11 cellular contexts compared by ENCODE assay signal in the genomic region with DNA sequence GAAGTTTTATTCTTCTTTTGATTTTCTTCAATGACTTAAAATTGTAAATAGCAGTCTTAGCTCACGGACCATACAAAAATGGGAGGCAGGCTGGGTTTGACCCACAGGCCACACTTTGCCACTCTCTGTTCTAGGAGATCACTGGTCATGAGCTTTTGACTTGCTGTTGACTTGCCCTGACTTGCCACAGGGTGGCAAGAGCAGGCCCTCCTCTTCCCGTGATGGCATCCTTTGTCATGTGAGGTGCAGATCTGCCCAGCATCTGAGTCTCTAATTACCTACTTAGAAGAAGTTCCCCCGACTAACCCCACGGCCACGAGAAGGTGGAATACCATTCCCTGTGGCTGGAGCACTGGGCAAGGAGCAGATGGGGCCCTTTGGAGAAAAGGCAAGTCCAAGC.
A peak's percentile ranks its signal among the peaks of the same experiment; 100 is the strongest.
DNase-seq lines count a peak whose midpoint lies in the region; ATAC-seq and TF ChIP-seq lines count a peak whose summit lies in the region.
"Had no signal": no experiment of that assay in that cellular context is flagged by ENCODE, and none has a peak within 500 bp of the region (broad histone marks: within the 10 kb centered on the region; RNA-seq: fewer than 3 reads in every experiment).

No MANE protein-coding gene starts in this region.

- TF ChIP-seq POLR2A in HCT116 (IDR thresholded peaks at IDR 0.05; ENCODE audit: borderline replicate concordance, extremely low read depth, insufficient read depth, insufficient read length) (no peak), sigmoid colon (IDR thresholded peaks at IDR 0.05) (no peak)

- peak overlapping the region; percentile 9; the same call in 1 of the 2 replicates for H3K27ac ChIP-seq in HCT116 (ENCODE audit: low read depth, low read length)
- H3K27ac ChIP-seq in sigmoid colon: peak overlapping the region in 1 of 4 donors; percentile 45
- H3K27ac ChIP-seq: heart left ventricle, spleen had no signal

- H3K4me2 ChIP-seq in HCT116 (ENCODE audit: low read length): peak overlapping the region; percentile 40; the same call in 1 of the 2 replicates

- 84 to 90% methylated on average over 5 of the region's 5 CpGs for WGBS in sigmoid colon, 2 donors

- intact Hi-C loops in HCT116 (cut with micrococcal nuclease): loop anchor here (5.0 kb wide), 1 partner anchor 861 kb away; no protein-coding TSS in a partner anchor
- intact Hi-C loops in sigmoid colon (cut with DNase I): loop anchor here (5.0 kb wide), 4 partner anchors 79 to 951 kb away; a partner anchor contains a TSS

- RAD21 ChIA-PET in HCT116 (lab: Charles Lee; ENCODE audit: low non-redundant PET in 1 of 2, low total read pairs in 2 of 2, uncharacterized antibody in 2 of 2, unreplicated experiment in 2 of 2): interaction anchor here in 1 of 2 experiments (0.9 kb wide), 1 partner anchor 54 kb away, joined by 3 read pairs; no protein-coding TSS in a partner anchor

- H3K36me3 ChIP-seq in HCT116 (ENCODE audit: control insufficient read depth in 1 of 2, insufficient read depth in 2 of 2, low read length in 2 of 2) (no peaks in the 10 kb centered on the region), sigmoid colon (no peaks in the 10 kb centered on the region)
- H3K36me3 ChIP-seq: BE2C, heart left ventricle, spleen had no signal

- no peak for TF ChIP-seq RAD21 in HCT116 (IDR thresholded peaks at IDR 0.05; ENCODE audit: low read depth)

- DNase-seq in ELR (ENCODE audit: low read depth) (peak; percentile 18), HCT116 (ENCODE audit: low read depth, low spot score) (no peak), RPMI8226 (peak; percentile 39), kidney tubule cell (ENCODE audit: low spot score) (peak; percentile 20), KG1 (lab: John Stamatoyannopoulos, UW) (no peak), sigmoid colon (no peak), ecto neural progenitor cell (ENCODE audit: low spot score) (no peak), NCI-H2107 treated with DMSO at 0.1 percent for 48 hours (lab: John Stamatoyannopoulos, UW; ENCODE audit: unreplicated experiment) (no peak)

- no peaks in the 10 kb centered on the region for H3K27me3 ChIP-seq in HCT116 (ENCODE audit: insufficient read depth, low read length)
- no peaks in the 10 kb centered on the region for H3K27me3 ChIP-seq in sigmoid colon
- H3K27me3 ChIP-seq: heart left ventricle, spleen had no signal

- no peak for TF ChIP-seq EP300 in sigmoid colon (IDR thresholded peaks at IDR 0.05)

- H3K9ac ChIP-seq in HCT116 (ENCODE audit: low read length): no peak overlapping the region

- no peaks in the 10 kb centered on the region for H3K79me2 ChIP-seq in HCT116 (ENCODE audit: insufficient read depth, low read length)

- H3K4me3 ChIP-seq in HCT116 (replicated peaks in 1 of 2; ENCODE audit: low read depth in 1 of 2, low read length in 2 of 2): no peak overlapping the region
- H3K4me3 ChIP-seq in sigmoid colon: no peak overlapping the region
- H3K4me3 ChIP-seq: heart left ventricle, spleen had no signal

- CTCF ChIA-PET in HCT116 (lab: Charles Lee): interaction anchor here (0.7 to 2.3 kb wide), 6 partner anchors 8 to 948 kb away, joined by 3 to 8 read pairs (median 3); no protein-coding TSS in a partner anchor

- H3K4me1 ChIP-seq in HCT116 (ENCODE audit: control insufficient read depth in 1 of 2, insufficient read depth in 2 of 2, low read length in 2 of 2): peaks cover 0 to 12% of the 10 kb centered on the region in 2 experiments; a peak in 3 of 4 replicates
- H3K4me1 ChIP-seq in sigmoid colon: peaks cover 0 to 12% (median 10%) of the 10 kb centered on the region in 4 donors
- H3K4me1 ChIP-seq: BE2C had no signal

- ATAC-seq in HCT116: peak; percentile 72

- BruUV-seq in HCT116 (replicated peaks; lab: Mats Ljungman, UMichigan): no TSS peak

- H3K9me3 ChIP-seq in HCT116 (ENCODE audit: control insufficient read depth in 1 of 2, insufficient read depth in 1 of 2, low read depth in 1 of 2, low read length in 2 of 2) (no peaks in the 10 kb centered on the region), sigmoid colon (no peaks in the 10 kb centered on the region)
- H3K9me3 ChIP-seq: BE2C, heart left ventricle, spleen had no signal

- TF ChIP-seq CTCF in HCT116 (IDR thresholded peaks at IDR 0.05 in 2 of 3, conservative IDR thresholded peaks at IDR 0.05 in 1 of 3; ENCODE audit: borderline replicate concordance in 1 of 3, insufficient read depth in 1 of 3, low read depth in 2 of 3, low read length in 2 of 3) (peak in 1 of 3 experiments; percentile 16; a peak in 1 of 6 replicates), sigmoid colon (IDR thresholded peaks at IDR 0.05) (no peak)

- no peaks in the 10 kb centered on the region for H4K20me1 ChIP-seq in HCT116 (ENCODE audit: insufficient read depth)

- no peaks in the 10 kb centered on the region for H3K9me2 ChIP-seq in HCT116 (ENCODE audit: insufficient read depth)

- POLR2A ChIA-PET in HCT116 (lab: Charles Lee): no interaction called here

- peak overlapping the region; percentile 100 for H2AFZ ChIP-seq in HCT116 (ENCODE audit: low read depth, low read length, poor library complexity, severe bottlenecking)

TF ChIP-seq in HCT116, 20 proteins besides CTCF, POLR2A, EP300 and RAD21:
- TF ChIP-seq, protein P1, sequence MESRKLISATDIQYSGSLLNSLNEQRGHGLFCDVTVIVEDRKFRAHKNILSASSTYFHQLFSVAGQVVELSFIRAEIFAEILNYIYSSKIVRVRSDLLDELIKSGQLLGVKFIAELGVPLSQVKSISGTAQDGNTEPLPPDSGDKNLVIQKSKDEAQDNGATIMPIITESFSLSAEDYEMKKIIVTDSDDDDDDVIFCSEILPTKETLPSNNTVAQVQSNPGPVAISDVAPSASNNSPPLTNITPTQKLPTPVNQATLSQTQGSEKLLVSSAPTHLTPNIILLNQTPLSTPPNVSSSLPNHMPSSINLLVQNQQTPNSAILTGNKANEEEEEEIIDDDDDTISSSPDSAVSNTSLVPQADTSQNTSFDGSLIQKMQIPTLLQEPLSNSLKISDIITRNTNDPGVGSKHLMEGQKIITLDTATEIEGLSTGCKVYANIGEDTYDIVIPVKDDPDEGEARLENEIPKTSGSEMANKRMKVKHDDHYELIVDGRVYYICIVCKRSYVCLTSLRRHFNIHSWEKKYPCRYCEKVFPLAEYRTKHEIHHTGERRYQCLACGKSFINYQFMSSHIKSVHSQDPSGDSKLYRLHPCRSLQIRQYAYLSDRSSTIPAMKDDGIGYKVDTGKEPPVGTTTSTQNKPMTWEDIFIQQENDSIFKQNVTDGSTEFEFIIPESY (IDR thresholded peaks at IDR 0.05; ENCODE audit: extremely low read depth, insufficient replicate concordance, low read length): no peak
- TF ChIP-seq SIN3A (IDR thresholded peaks at IDR 0.05; ENCODE audit: low read depth) (no peak), YY1 (IDR thresholded peaks at IDR 0.05; ENCODE audit: extremely low read depth, insufficient replicate concordance, low read depth, low read length) (no peak), SP1 (IDR thresholded peaks at IDR 0.05; ENCODE audit: low read depth) (no peak), ELF1 (IDR thresholded peaks at IDR 0.05; ENCODE audit: borderline replicate concordance, low read depth) (no peak), JUND (IDR thresholded peaks at IDR 0.05) (no peak), CEBPB (IDR thresholded peaks at IDR 0.05; ENCODE audit: low read depth) (no peak), EZH2 (IDR thresholded peaks at IDR 0.05) (no peak), FOSL1 (IDR thresholded peaks at IDR 0.05; ENCODE audit: low read depth) (no peak), SRF (IDR thresholded peaks at IDR 0.05; ENCODE audit: low read depth) (no peak), TCF7L2 (IDR thresholded peaks at IDR 0.05; ENCODE audit: borderline replicate concordance, extremely low read depth, insufficient read depth, insufficient read length) (no peak), EZH2phosphoT487 (IDR thresholded peaks at IDR 0.05; ENCODE audit: borderline replicate concordance) (no peak), ZFX (IDR thresholded peaks at IDR 0.05) (no peak), POLR2AphosphoS5 (IDR thresholded peaks at IDR 0.05; ENCODE audit: low read depth, low read length) (no peak)
- TF ChIP-seq, protein P2, sequence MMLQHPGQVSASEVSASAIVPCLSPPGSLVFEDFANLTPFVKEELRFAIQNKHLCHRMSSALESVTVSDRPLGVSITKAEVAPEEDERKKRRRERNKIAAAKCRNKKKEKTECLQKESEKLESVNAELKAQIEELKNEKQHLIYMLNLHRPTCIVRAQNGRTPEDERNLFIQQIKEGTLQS (IDR thresholded peaks at IDR 0.05): no peak
- TF ChIP-seq, protein P3, sequence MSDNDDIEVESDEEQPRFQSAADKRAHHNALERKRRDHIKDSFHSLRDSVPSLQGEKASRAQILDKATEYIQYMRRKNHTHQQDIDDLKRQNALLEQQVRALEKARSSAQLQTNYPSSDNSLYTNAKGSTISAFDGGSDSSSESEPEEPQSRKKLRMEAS (IDR thresholded peaks at IDR 0.05): no peak

Comparison
In these comparisons a context has a peak if more than half of its experiments do, and no peak if none do; other contexts are left out.
1. DNase-seq: peak in ELR (single experiment), RPMI8226 (single experiment) and kidney tubule cell (single experiment); none in HCT116 (single experiment), KG1 (single experiment), sigmoid colon (single experiment), ecto neural progenitor cell (single experiment) and NCI-H2107 treated with DMSO at 0.1 percent for 48 hours (single experiment).